ENCODE assay signal across 1 cellular context in genomic region chr7:98395951-98396350, GRCh38.
TF ChIP-seq lines count a peak whose summit lies in the region.

No MANE protein-coding gene starts in this region.

TF ChIP-seq in H1, 55 proteins besides CTCF, POLR2A, EP300 and RAD21:
- TF ChIP-seq KDM5A (IDR thresholded peaks at IDR 0.05; ENCODE audit: low read length): no peak
- peak; percentile 32; the same call in 1 of the 2 replicates for TF ChIP-seq KDM1A (IDR thresholded peaks at IDR 0.05; ENCODE audit: borderline replicate concordance, low read length)
